Comparison of ENCODE assay signal across 2 cellular contexts in genomic region chr3:17860840-17861471, GRCh38.
TF ChIP-seq lines count a peak whose summit lies in the region.
"Not testable (repeated sequence)": the region's sequence is repeated elsewhere in the genome, so short reads cannot be mapped to it uniquely, and the experiment has no call there.

No MANE protein-coding gene starts in this region.

TF ChIP-seq in HEK293, 187 proteins besides CTCF, POLR2A, EP300 and RAD21 (continued from another document):
- TF ChIP-seq, protein P1, sequence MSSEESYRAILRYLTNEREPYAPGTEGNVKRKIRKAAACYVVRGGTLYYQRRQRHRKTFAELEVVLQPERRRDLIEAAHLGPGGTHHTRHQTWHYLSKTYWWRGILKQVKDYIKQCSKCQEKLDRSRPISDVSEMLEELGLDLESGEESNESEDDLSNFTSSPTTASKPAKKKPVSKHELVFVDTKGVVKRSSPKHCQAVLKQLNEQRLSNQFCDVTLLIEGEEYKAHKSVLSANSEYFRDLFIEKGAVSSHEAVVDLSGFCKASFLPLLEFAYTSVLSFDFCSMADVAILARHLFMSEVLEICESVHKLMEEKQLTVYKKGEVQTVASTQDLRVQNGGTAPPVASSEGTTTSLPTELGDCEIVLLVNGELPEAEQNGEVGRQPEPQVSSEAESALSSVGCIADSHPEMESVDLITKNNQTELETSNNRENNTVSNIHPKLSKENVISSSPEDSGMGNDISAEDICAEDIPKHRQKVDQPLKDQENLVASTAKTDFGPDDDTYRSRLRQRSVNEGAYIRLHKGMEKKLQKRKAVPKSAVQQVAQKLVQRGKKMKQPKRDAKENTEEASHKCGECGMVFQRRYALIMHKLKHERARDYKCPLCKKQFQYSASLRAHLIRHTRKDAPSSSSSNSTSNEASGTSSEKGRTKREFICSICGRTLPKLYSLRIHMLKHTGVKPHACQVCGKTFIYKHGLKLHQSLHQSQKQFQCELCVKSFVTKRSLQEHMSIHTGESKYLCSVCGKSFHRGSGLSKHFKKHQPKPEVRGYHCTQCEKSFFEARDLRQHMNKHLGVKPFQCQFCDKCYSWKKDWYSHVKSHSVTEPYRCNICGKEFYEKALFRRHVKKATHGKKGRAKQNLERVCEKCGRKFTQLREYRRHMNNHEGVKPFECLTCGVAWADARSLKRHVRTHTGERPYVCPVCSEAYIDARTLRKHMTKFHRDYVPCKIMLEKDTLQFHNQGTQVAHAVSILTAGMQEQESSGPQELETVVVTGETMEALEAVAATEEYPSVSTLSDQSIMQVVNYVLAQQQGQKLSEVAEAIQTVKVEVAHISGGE (tag by site-specific recombination; conservative IDR thresholded peaks at IDR 0.05; ENCODE audit: low read depth) = peak; percentile 94
- TF ChIP-seq ZBTB48 (tag by site-specific recombination; IDR thresholded peaks at IDR 0.05) = peak; percentile 91
- TF ChIP-seq ZNF366 (tag by site-specific recombination; conservative IDR thresholded peaks at IDR 0.05) = 0 out of 2 replicates have a peak, but pooled peaks have one; percentile 35
- peak; percentile 64 for TF ChIP-seq ZFHX2 (tag by site-specific recombination; conservative IDR thresholded peaks at IDR 0.05)
- peak; percentile 13; the same call in 1 of the 2 replicates for TF ChIP-seq FEZF1 (tag by site-specific recombination; IDR thresholded peaks at IDR 0.05)
- TF ChIP-seq ZXDB (tag by site-specific recombination; IDR thresholded peaks at IDR 0.05) = 0 out of 2 replicates have a peak, but pooled peaks have one; percentile 38
- peak; percentile 43; the same call in 1 of the 2 replicates for TF ChIP-seq GLIS2 (tag by site-specific recombination; IDR thresholded peaks at IDR 0.05)
- peak; percentile 43 for TF ChIP-seq SP7 (tag by site-specific recombination; IDR thresholded peaks at IDR 0.05)
- TF ChIP-seq ZFP37 (tag by site-specific recombination; IDR thresholded peaks at IDR 0.05) = peak; percentile 46; the same call in 1 of the 2 replicates
- peak; percentile 59; the same call in 1 of the 2 replicates for TF ChIP-seq ZBTB20 (tag by site-specific recombination; IDR thresholded peaks at IDR 0.05)
- peak; percentile 67 for TF ChIP-seq ZNF600 (tag by site-specific recombination; IDR thresholded peaks at IDR 0.05)
TF ChIP-seq in HEK293: peak in this region for 34; not testable (repeated sequence) for 153.

TF ChIP-seq in K562, 482 proteins besides CTCF, POLR2A, EP300 and RAD21 (continued from another document):
- TF ChIP-seq, protein P2, sequence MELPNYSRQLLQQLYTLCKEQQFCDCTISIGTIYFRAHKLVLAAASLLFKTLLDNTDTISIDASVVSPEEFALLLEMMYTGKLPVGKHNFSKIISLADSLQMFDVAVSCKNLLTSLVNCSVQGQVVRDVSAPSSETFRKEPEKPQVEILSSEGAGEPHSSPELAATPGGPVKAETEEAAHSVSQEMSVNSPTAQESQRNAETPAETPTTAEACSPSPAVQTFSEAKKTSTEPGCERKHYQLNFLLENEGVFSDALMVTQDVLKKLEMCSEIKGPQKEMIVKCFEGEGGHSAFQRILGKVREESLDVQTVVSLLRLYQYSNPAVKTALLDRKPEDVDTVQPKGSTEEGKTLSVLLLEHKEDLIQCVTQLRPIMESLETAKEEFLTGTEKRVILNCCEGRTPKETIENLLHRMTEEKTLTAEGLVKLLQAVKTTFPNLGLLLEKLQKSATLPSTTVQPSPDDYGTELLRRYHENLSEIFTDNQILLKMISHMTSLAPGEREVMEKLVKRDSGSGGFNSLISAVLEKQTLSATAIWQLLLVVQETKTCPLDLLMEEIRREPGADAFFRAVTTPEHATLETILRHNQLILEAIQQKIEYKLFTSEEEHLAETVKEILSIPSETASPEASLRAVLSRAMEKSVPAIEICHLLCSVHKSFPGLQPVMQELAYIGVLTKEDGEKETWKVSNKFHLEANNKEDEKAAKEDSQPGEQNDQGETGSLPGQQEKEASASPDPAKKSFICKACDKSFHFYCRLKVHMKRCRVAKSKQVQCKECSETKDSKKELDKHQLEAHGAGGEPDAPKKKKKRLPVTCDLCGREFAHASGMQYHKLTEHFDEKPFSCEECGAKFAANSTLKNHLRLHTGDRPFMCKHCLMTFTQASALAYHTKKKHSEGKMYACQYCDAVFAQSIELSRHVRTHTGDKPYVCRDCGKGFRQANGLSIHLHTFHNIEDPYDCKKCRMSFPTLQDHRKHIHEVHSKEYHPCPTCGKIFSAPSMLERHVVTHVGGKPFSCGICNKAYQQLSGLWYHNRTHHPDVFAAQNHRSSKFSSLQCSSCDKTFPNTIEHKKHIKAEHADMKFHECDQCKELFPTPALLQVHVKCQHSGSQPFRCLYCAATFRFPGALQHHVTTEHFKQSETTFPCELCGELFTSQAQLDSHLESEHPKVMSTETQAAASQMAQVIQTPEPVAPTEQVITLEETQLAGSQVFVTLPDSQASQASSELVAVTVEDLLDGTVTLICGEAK (IDR thresholded peaks at IDR 0.05) = peak; percentile 77
- TF ChIP-seq, protein P2 (CRISPR knock-in tag; IDR thresholded peaks at IDR 0.05) = not testable (repeated sequence)
- TF ChIP-seq NFRKB (IDR thresholded peaks at IDR 0.05; ENCODE audit: low read depth) (peak; percentile 93), POLR2G (IDR thresholded peaks at IDR 0.05; ENCODE audit: low read depth, low read length) (peak; percentile 57), FOXK2 (conservative IDR thresholded peaks at IDR 0.05 in 1 of 2, IDR thresholded peaks at IDR 0.05 in 1 of 2; ENCODE audit: low read depth in 2 of 2) (peak; percentile 72 to 74; a peak in 3 of 4 replicates), TOE1 (IDR thresholded peaks at IDR 0.05; ENCODE audit: borderline replicate concordance) (peak; percentile 57), TFAP4 (CRISPR knock-in tag; IDR thresholded peaks at IDR 0.05; ENCODE audit: borderline replicate concordance) (peak; percentile 71; the same call in 1 of the 2 replicates), CREM (IDR thresholded peaks at IDR 0.05; ENCODE audit: low read depth) (peak; percentile 29; the same call in 1 of the 2 replicates), NR4A1 (tag; IDR thresholded peaks at IDR 0.05) (0 out of 2 replicates have a peak, but pooled peaks have one; percentile 35), NRF1 (conservative IDR thresholded peaks at IDR 0.05 in 1 of 2, IDR thresholded peaks at IDR 0.05 in 1 of 2) (peak; percentile 62 to 73), ARID1B (IDR thresholded peaks at IDR 0.05) (0 out of 2 replicates have a peak, but pooled peaks have one; percentile 53), SMARCE1 (IDR thresholded peaks at IDR 0.05) (0 out of 2 replicates have a peak, but pooled peaks have one; percentile 59), CEBPG (tag; conservative IDR thresholded peaks at IDR 0.05 in 1 of 2, IDR thresholded peaks at IDR 0.05 in 1 of 2) (peak in 1 of 2 experiments; percentile 57; a peak in 1 of 4 replicates), MAZ (CRISPR knock-in tag; conservative IDR thresholded peaks at IDR 0.05 in 1 of 2, IDR thresholded peaks at IDR 0.05 in 1 of 2) (peak; percentile 43 to 55; a peak in 2 of 4 replicates), TRIM24 (IDR thresholded peaks at IDR 0.05) (peak in 1 of 2 experiments; percentile 75; a peak in 3 of 4 replicates), MTA3 (IDR thresholded peaks at IDR 0.05; ENCODE audit: borderline replicate concordance) (0 out of 2 replicates have a peak, but pooled peaks have one; percentile 53), DIDO1 (tag; IDR thresholded peaks at IDR 0.05; ENCODE audit: low read depth) (0 out of 2 replicates have a peak, but pooled peaks have one; percentile 49), SMARCC2 (IDR thresholded peaks at IDR 0.05; ENCODE audit: low read depth) (0 out of 2 replicates have a peak, but pooled peaks have one; percentile 33), EHMT2 (IDR thresholded peaks at IDR 0.05) (peak; percentile 52; the same call in 1 of the 2 replicates), ATF7 (IDR thresholded peaks at IDR 0.05) (peak; percentile 74), EGR1 (conservative IDR thresholded peaks at IDR 0.05) (peak; percentile 88), CBFA2T3 (IDR thresholded peaks at IDR 0.05) (peak; percentile 16; the same call in 1 of the 2 replicates), TAF9B (IDR thresholded peaks at IDR 0.05; ENCODE audit: partially characterized antibody) (peak; percentile 86), CTBP1 (IDR thresholded peaks at IDR 0.05; ENCODE audit: borderline replicate concordance) (peak; percentile 50)
- TF ChIP-seq TOE1 (CRISPR knock-in tag; IDR thresholded peaks at IDR 0.05; ENCODE audit: borderline replicate concordance, low read depth); NR4A1 (CRISPR knock-in tag; IDR thresholded peaks at IDR 0.05); CEBPG (CRISPR knock-in tag; IDR thresholded peaks at IDR 0.05): not testable (repeated sequence)
- TF ChIP-seq, protein P3, sequence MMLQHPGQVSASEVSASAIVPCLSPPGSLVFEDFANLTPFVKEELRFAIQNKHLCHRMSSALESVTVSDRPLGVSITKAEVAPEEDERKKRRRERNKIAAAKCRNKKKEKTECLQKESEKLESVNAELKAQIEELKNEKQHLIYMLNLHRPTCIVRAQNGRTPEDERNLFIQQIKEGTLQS (IDR thresholded peaks at IDR 0.05) = peak; percentile 41; the same call in 1 of the 2 replicates
- TF ChIP-seq, protein P3 (CRISPR knock-in tag; conservative IDR thresholded peaks at IDR 0.05) = not testable (repeated sequence)
- TF ChIP-seq, protein P4, sequence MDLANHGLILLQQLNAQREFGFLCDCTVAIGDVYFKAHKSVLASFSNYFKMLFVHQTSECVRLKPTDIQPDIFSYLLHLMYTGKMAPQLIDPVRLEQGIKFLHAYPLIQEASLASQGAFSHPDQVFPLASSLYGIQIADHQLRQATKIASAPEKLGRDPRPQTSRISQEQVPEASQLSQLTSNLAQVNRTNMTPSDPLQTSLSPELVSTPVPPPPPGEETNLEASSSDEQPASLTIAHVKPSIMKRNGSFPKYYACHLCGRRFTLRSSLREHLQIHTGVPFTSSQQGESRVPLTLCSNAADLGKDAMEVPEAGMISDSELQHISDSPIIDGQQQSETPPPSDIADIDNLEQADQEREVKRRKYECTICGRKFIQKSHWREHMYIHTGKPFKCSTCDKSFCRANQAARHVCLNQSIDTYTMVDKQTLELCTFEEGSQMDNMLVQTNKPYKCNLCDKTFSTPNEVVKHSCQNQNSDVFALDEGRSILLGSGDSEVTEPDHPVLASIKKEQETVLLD (IDR thresholded peaks at IDR 0.05) = peak; percentile 39; the same call in 1 of the 2 replicates
